In genomic region chr12:94101902-94102660, GRCh38 we compare ENCODE assay signal across 8 cellular contexts. TPM values are rescaled to one million over a fixed set of nuclear protein-coding genes. Genes with fewer than 3 reads are reported as not detected.
DNase-seq lines count a peak whose midpoint lies in the region; ATAC-seq and TF ChIP-seq lines count a peak whose summit lies in the region.

No MANE protein-coding gene starts in this region.

- H3K9me2 ChIP-seq in Karpas-422 (replicated peaks; ENCODE audit: insufficient read depth, low read length), result no peaks in the 10 kb centered on the region

- no peak overlapping the region for H3K9ac ChIP-seq in Karpas-422 (ENCODE audit: low read length)

- H3K27me3 Mint-ChIP-seq in naive thymus-derived CD4-positive, alpha-beta T cell, result peaks cover 0 to 19% (median 10%) of the 10 kb centered on the region in 5 donors

- no peaks in the 10 kb centered on the region for H3K9me3 ChIP-seq in Karpas-422 (ENCODE audit: low read length)
- no peaks in the 10 kb centered on the region for H3K9me3 ChIP-seq in Panc1 (ENCODE audit: control insufficient read depth, insufficient read depth, low read depth, low read length)
- no peaks in the 10 kb centered on the region for H3K9me3 ChIP-seq in naive thymus-derived CD4-positive, alpha-beta T cell (ENCODE audit: control insufficient read depth in 2 of 3, low read length in 3 of 3)

- POLR2A ChIA-PET in Panc1 (lab: Charles Lee), result interaction anchor here (0.6 kb wide), 2 partner anchors 31 to 528 kb away, joined by 10 to 19 read pairs; no protein-coding TSS in a partner anchor
- POLR2A ChIA-PET in naive thymus-derived CD4-positive, alpha-beta T cell (lab: Charles Lee), result interaction anchor here (0.7 to 4.5 kb wide), 12 partner anchors 27 to 635 kb away, joined by 3 to 20 read pairs (median 4); partner anchors contain the start of genes CRADD and MRPL42

- peak overlapping the region; percentile 30 to 86 (median 76) for H3K27ac Mint-ChIP-seq in naive thymus-derived CD4-positive, alpha-beta T cell
- H3K27ac Mint-ChIP-seq in stimulated activated effector memory CD8-positive, alpha-beta T cell treated with anti-CD3 and anti-CD28 coated beads, Interleukin-12 subunit alpha, Interleukin-12 subunit beta, amount 100 ng/mL, for 72 hours, result peak overlapping the region; percentile 81

- intact Hi-C loops in Panc1 (cut with micrococcal nuclease; ENCODE audit: unreplicated experiment), result loop anchor here (1.0 to 10.0 kb wide), 4 partner anchors 335 to 677 kb away; no protein-coding TSS in a partner anchor
- intact Hi-C loops in naive thymus-derived CD4-positive, alpha-beta T cell (cut with micrococcal nuclease), result loop anchor here (1.0 to 5.0 kb wide), 29 partner anchors 27 to 1317 kb away; partner anchors contain the start of genes CRADD (in 2 of the 2), MRPL42 (in 2 of the 2), NUDT4 (in 2 of the 2) and EEA1 (in 1 of the 2)

- no peak overlapping the region for H3K4me3 ChIP-seq in Karpas-422 (ENCODE audit: low read length)
- H3K4me3 ChIP-seq in Panc1 (ENCODE audit: low read depth in 2 of 2, low read length in 2 of 2), result peak overlapping the region; percentile 65 to 81
- H3K4me3 ChIP-seq in fibroblast of mammary gland (ENCODE audit: control insufficient read depth, low read depth, low read length), result peak overlapping the region; percentile 63
- H3K4me3 ChIP-seq in naive thymus-derived CD4-positive, alpha-beta T cell (ENCODE audit: low read length), result peak overlapping the region; percentile 77

- H4K20me1 ChIP-seq in Karpas-422 (ENCODE audit: insufficient read depth, low read depth, low read length), result peaks cover 5% of the 10 kb centered on the region; the same call in 1 of the 2 replicates

- H3K27me3 ChIP-seq in Karpas-422 (ENCODE audit: low read length) (no peaks in the 10 kb centered on the region), Panc1 (ENCODE audit: control insufficient read depth, insufficient read depth, low read length) (no peaks in the 10 kb centered on the region)
- no peaks in the 10 kb centered on the region for H3K27me3 ChIP-seq in naive thymus-derived CD4-positive, alpha-beta T cell (ENCODE audit: control insufficient read depth in 2 of 2, insufficient read depth in 2 of 2, low read length in 2 of 2)

- peaks cover 0 to 6% (median 0%) of the 10 kb centered on the region in 5 donors for H3K36me3 Mint-ChIP-seq in naive thymus-derived CD4-positive, alpha-beta T cell
- no peaks in the 10 kb centered on the region for H3K36me3 Mint-ChIP-seq in stimulated activated effector memory CD8-positive, alpha-beta T cell treated with anti-CD3 and anti-CD28 coated beads, Interleukin-12 subunit alpha, Interleukin-12 subunit beta, amount 100 ng/mL, for 72 hours

- peaks cover 0 to 2% (median 0%) of the 10 kb centered on the region in 11 donors for H3K9me3 Mint-ChIP-seq in naive thymus-derived CD4-positive, alpha-beta T cell
- no peaks in the 10 kb centered on the region for H3K9me3 Mint-ChIP-seq in stimulated activated effector memory CD8-positive, alpha-beta T cell treated with anti-CD3 and anti-CD28 coated beads, Interleukin-12 subunit alpha, Interleukin-12 subunit beta, amount 100 ng/mL, for 72 hours

- BruUV-seq in Panc1 (replicated peaks; lab: Mats Ljungman, UMichigan), result no TSS peak

- peak overlapping the region; percentile 88 to 95 (median 90) for H3K4me3 Mint-ChIP-seq in naive thymus-derived CD4-positive, alpha-beta T cell
- H3K4me3 Mint-ChIP-seq in stimulated activated effector memory CD8-positive, alpha-beta T cell treated with anti-CD3 and anti-CD28 coated beads, Interleukin-12 subunit alpha, Interleukin-12 subunit beta, amount 100 ng/mL, for 72 hours, result peak overlapping the region; percentile 80

- ATAC-seq in GM21825 (IDR thresholded peaks at IDR 0.05; ENCODE audit: unreplicated experiment) (peak; percentile 85), Panc1 (peak; percentile 87)
- peak; percentile 91 for ATAC-seq in naive thymus-derived CD4-positive, alpha-beta T cell
- ATAC-seq in stimulated activated effector memory CD8-positive, alpha-beta T cell treated with anti-CD3 and anti-CD28 coated beads, Interleukin-12 subunit alpha, Interleukin-12 subunit beta, amount 100 ng/mL, for 72 hours, result peak; percentile 88

- H3K4me1 Mint-ChIP-seq in naive thymus-derived CD4-positive, alpha-beta T cell, result peaks cover 11 to 30% (median 25%) of the 10 kb centered on the region in 7 donors
- H3K4me1 Mint-ChIP-seq in stimulated activated effector memory CD8-positive, alpha-beta T cell treated with anti-CD3 and anti-CD28 coated beads, Interleukin-12 subunit alpha, Interleukin-12 subunit beta, amount 100 ng/mL, for 72 hours, result peaks cover 14% of the 10 kb centered on the region

- H3K4me1 ChIP-seq in Karpas-422 (ENCODE audit: low read length) (peaks cover 7% of the 10 kb centered on the region), Panc1 (ENCODE audit: control insufficient read depth, insufficient read depth, low read length) (peaks cover 22% of the 10 kb centered on the region)
- peaks cover 0 to 13% of the 10 kb centered on the region in 2 donors for H3K4me1 ChIP-seq in naive thymus-derived CD4-positive, alpha-beta T cell (ENCODE audit: control insufficient read depth in 2 of 2, insufficient read depth in 2 of 2, low read length in 2 of 2)

- H3K27ac ChIP-seq in Karpas-422 (ENCODE audit: low read length), result no peak overlapping the region
- 0 out of 2 replicates have a peak overlapping the region, but pooled peaks have one; percentile 35 for H3K27ac ChIP-seq in Panc1 (ENCODE audit: low read length)
- H3K27ac ChIP-seq in naive thymus-derived CD4-positive, alpha-beta T cell (ENCODE audit: low read depth, low read length), result peak overlapping the region; percentile 69

- no peaks in the 10 kb centered on the region for H3K36me3 ChIP-seq in Karpas-422 (ENCODE audit: insufficient read depth, low read length)
- H3K36me3 ChIP-seq in Panc1 (ENCODE audit: control insufficient read depth, insufficient read depth, low read length), result no peaks in the 10 kb centered on the region
- H3K36me3 ChIP-seq in naive thymus-derived CD4-positive, alpha-beta T cell (ENCODE audit: control insufficient read depth in 2 of 3, insufficient read depth in 3 of 3, low read length in 3 of 3), result no peaks in the 10 kb centered on the region

- peak; percentile 75 for TF ChIP-seq CTCF in Panc1 (IDR thresholded peaks at IDR 0.05)
- peak; percentile 81 for TF ChIP-seq CTCF in fibroblast of mammary gland (conservative IDR thresholded peaks at IDR 0.05; ENCODE audit: control insufficient read depth, insufficient read depth, low read depth, low read length)

- CTCF ChIA-PET in Panc1 (lab: Charles Lee), result interaction anchor here (0.5 to 3.2 kb wide), 11 partner anchors 20 to 1357 kb away, joined by 3 to 38 read pairs (median 4); no protein-coding TSS in a partner anchor
- CTCF ChIA-PET in naive thymus-derived CD4-positive, alpha-beta T cell (lab: Charles Lee), result interaction anchor here (0.6 to 10.3 kb wide), 77 partner anchors 8 to 1780 kb away, joined by 3 to 252 read pairs (median 4); partner anchors contain the start of genes CRADD, PLXNC1 and SOCS2

- in situ Hi-C loops in Panc1 (cut with HindIII; ENCODE audit: low pct_unique_long_range_greater_than_20kb, low sequenced_read_pairs), result no loop called here

- DNase-seq in DMS79 (lab: John Stamatoyannopoulos, UW), result peak; percentile 77
- DNase-seq in Karpas-422, result peak; percentile 95
- DNase-seq in Panc1 (ENCODE audit: low read depth, low spot score), result peak; percentile 65
- peak; percentile 68 for DNase-seq in activated T-helper 1 cell treated with Interleukin-2 at 50 U/mL for 16 hours (ENCODE audit: low read depth)
- peak; percentile 88 for DNase-seq in fibroblast of mammary gland (ENCODE audit: low read depth)
- DNase-seq in naive thymus-derived CD4-positive, alpha-beta T cell, result peak; percentile 61 to 86 (median 82)
- DNase-seq in stimulated activated effector memory CD8-positive, alpha-beta T cell treated with anti-CD3 and anti-CD28 coated beads, Interleukin-12 subunit alpha, Interleukin-12 subunit beta, amount 100 ng/mL, for 72 hours (ENCODE audit: low spot score in 2 of 2), result peak; percentile 79 to 91

- no peaks in the 10 kb centered on the region for H3K79me2 ChIP-seq in Karpas-422 (ENCODE audit: low read length)

- peak overlapping the region; percentile 43 for H3K4me2 ChIP-seq in Karpas-422 (ENCODE audit: low read depth, low read length, poor library complexity, severe bottlenecking)

- no peak overlapping the region for H2AFZ ChIP-seq in Karpas-422 (ENCODE audit: low read length)

RNA-seq across cellular contexts. Expression of gene PLXNC1, which starts 46.3 kb away (rescaled TPM):
- total RNA-seq in Karpas-422 (2014; rRNA removed; shearing (Covaris generic); ENCODE audit: low replicate concordance), result 7.9 and 11.9 TPM in 2 replicates
- 0.57 TPM for total RNA-seq in Panc1 (2021; ENCODE audit: unreplicated experiment)
- polyA plus RNA-seq in Panc1 (2012; ENCODE audit: insufficient read length), result 0.21 TPM
- 10 to 100 TPM; 12.2 to 57.2 (median 19.3) TPM for total RNA-seq in naive thymus-derived CD4-positive, alpha-beta T cell
- 1 to 10 TPM; 2.5 to 2.9 TPM for polyA plus RNA-seq in naive thymus-derived CD4-positive, alpha-beta T cell
